In genomic region chr3:170021083-170021482, GRCh38 we compare ENCODE assay signal across 14 cellular contexts. TPM values are rescaled to one million over a fixed set of nuclear protein-coding genes. Genes with fewer than 3 reads are reported as not detected.
DNase-seq lines count a peak whose midpoint lies in the region; ATAC-seq and TF ChIP-seq lines count a peak whose summit lies in the region.
"Had no signal": no experiment of that assay in that cellular context is flagged by ENCODE, and none has a peak within 500 bp of the region (broad histone marks: within the 10 kb centered on the region; RNA-seq: fewer than 3 reads in every experiment).

No MANE protein-coding gene starts in this region.

- H3K27ac ChIP-seq in cardiac muscle cell: no peak overlapping the region

- H3K4me1 Mint-ChIP-seq in stimulated activated effector memory CD8-positive, alpha-beta T cell treated with anti-CD3 and anti-CD28 coated beads, Interleukin-12 subunit alpha, Interleukin-12 subunit beta, amount 100 ng/mL, for 72 hours: no peaks in the 10 kb centered on the region

- no peak overlapping the region for H3K4me3 ChIP-seq in cardiac muscle cell

- H3K4me1 ChIP-seq in cardiac muscle cell (ENCODE audit: low read depth): no peaks in the 10 kb centered on the region

- H3K36me3 Mint-ChIP-seq in stimulated activated effector memory CD8-positive, alpha-beta T cell treated with anti-CD3 and anti-CD28 coated beads, Interleukin-12 subunit alpha, Interleukin-12 subunit beta, amount 100 ng/mL, for 72 hours: no peaks in the 10 kb centered on the region

- DNase-seq in cardiac muscle cell (ENCODE audit: low read depth in 1 of 2, low spot score in 1 of 2): no peak
- DNase-seq in Right ventricle myocardium superior: no peak
- peak; percentile 32 to 80 for DNase-seq in Kasumi-1 (lab: John Stamatoyannopoulos, UW)
- DNase-seq in central memory CD4-positive, alpha-beta T cell: peak; percentile 12
- no peak for DNase-seq in stimulated activated effector memory CD8-positive, alpha-beta T cell treated with anti-CD3 and anti-CD28 coated beads, Interleukin-12 subunit alpha, Interleukin-12 subunit beta, amount 100 ng/mL, for 72 hours (ENCODE audit: low spot score in 2 of 2)
- DNase-seq in retina: no peak
- no peak for DNase-seq in SHP77 (lab: John Stamatoyannopoulos, UW)
- DNase-seq: amniotic stem cell; effector memory CD8-positive, alpha-beta T cell; hypothalamus; mesenchymal stem cell; NCI-H1694 treated with DMSO at 0.1 percent for 48 hours; posterior cingulate gyrus had no signal

- no peaks in the 10 kb centered on the region for H3K36me3 ChIP-seq in cardiac muscle cell

- intact Hi-C loops in Right ventricle myocardium superior (cut with DNase I): no loop called here

- H3K9me3 ChIP-seq in cardiac muscle cell (ENCODE audit: low read depth): no peaks in the 10 kb centered on the region

- no peak overlapping the region for H3K4me3 Mint-ChIP-seq in stimulated activated effector memory CD8-positive, alpha-beta T cell treated with anti-CD3 and anti-CD28 coated beads, Interleukin-12 subunit alpha, Interleukin-12 subunit beta, amount 100 ng/mL, for 72 hours
- H3K4me3 Mint-ChIP-seq: effector memory CD8-positive, alpha-beta T cell had no signal

- no peaks in the 10 kb centered on the region for H3K9me3 Mint-ChIP-seq in stimulated activated effector memory CD8-positive, alpha-beta T cell treated with anti-CD3 and anti-CD28 coated beads, Interleukin-12 subunit alpha, Interleukin-12 subunit beta, amount 100 ng/mL, for 72 hours
- H3K9me3 Mint-ChIP-seq: effector memory CD8-positive, alpha-beta T cell had no signal

- ATAC-seq in Right ventricle myocardium superior (ENCODE audit: poor library complexity) (no peak), HG03135 (IDR thresholded peaks at IDR 0.05; ENCODE audit: unreplicated experiment) (no peak)
- ATAC-seq in stimulated activated effector memory CD8-positive, alpha-beta T cell treated with anti-CD3 and anti-CD28 coated beads, Interleukin-12 subunit alpha, Interleukin-12 subunit beta, amount 100 ng/mL, for 72 hours: peak; percentile 50
- ATAC-seq: effector memory CD8-positive, alpha-beta T cell had no signal

- peaks cover 5% of the 10 kb centered on the region for H3K27me3 ChIP-seq in cardiac muscle cell

- TF ChIP-seq CTCF in cardiac muscle cell (IDR thresholded peaks at IDR 0.05; ENCODE audit: low read depth, low read length): peak; percentile 24

- H3K27ac Mint-ChIP-seq in stimulated activated effector memory CD8-positive, alpha-beta T cell treated with anti-CD3 and anti-CD28 coated beads, Interleukin-12 subunit alpha, Interleukin-12 subunit beta, amount 100 ng/mL, for 72 hours: no peak overlapping the region
- H3K27ac Mint-ChIP-seq: effector memory CD8-positive, alpha-beta T cell had no signal

RNA-seq across cellular contexts. Expression of gene GPR160, which starts 16.7 kb away (rescaled TPM):
- 0.53 TPM in 1 of 2 replicates, not detected in the other for total RNA-seq in cardiac muscle cell
- 2.2 and 2.6 TPM in 2 replicates for polyA plus RNA-seq in cardiac muscle cell
- total RNA-seq in Right ventricle myocardium superior: 0.54 TPM

RNA-seq across cellular contexts. Expression of gene SEC62, which starts 54.5 kb away (rescaled TPM):
- total RNA-seq in cardiac muscle cell (18.9 and 26.7 TPM in 2 replicates), Right ventricle myocardium superior (85.4 TPM)
- 72.2 and 78.2 TPM in 2 replicates for polyA plus RNA-seq in cardiac muscle cell

Comparison
In these comparisons a context has a peak if more than half of its experiments do, and no peak if none do; other contexts are left out.
1. DNase-seq: peak in Kasumi-1 (2 of 2) and central memory CD4-positive, alpha-beta T cell (single experiment); none in cardiac muscle cell (0 of 2), Right ventricle myocardium superior (single experiment), stimulated activated effector memory CD8-positive, alpha-beta T cell treated with anti-CD3 and anti-CD28 coated beads, Interleukin-12 subunit alpha, Interleukin-12 subunit beta, amount 100 ng/mL, for 72 hours (0 of 2), retina (single experiment) and SHP77 (0 of 2).